In the genomic region with DNA sequence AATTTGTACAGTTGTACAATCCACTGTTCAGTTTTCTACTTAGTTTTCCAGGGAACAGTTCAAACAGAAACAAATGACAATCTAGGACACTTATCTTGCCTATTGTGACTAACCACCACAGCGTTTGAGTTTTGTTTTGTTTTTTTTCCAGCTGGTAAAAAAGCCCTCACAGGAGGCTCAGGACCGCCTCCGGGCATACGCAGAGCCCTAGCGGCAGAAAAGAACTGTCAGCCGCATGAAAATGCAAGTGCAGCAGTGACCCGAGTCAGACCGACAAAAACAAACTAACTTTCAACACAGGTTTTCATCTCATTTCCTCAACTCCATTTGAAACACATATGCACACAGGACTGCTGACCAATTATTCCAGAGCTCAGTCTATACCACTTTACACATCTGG, we compare ENCODE assay signal across 15 cellular contexts.
DNase-seq lines count a peak whose midpoint lies in the region; ATAC-seq and TF ChIP-seq lines count a peak whose summit lies in the region.
"Had no signal": no experiment of that assay in that cellular context is flagged by ENCODE, and none has a peak within 500 bp of the region (broad histone marks: within the 10 kb centered on the region; RNA-seq: fewer than 3 reads in every experiment).

No MANE protein-coding gene starts in this region.

- H3K36me3 ChIP-seq in breast epithelium (no peaks in the 10 kb centered on the region), adipocyte (ENCODE audit: control insufficient read depth, insufficient read depth, low read length, severe bottlenecking) (no peaks in the 10 kb centered on the region), upper lobe of right lung (no peaks in the 10 kb centered on the region)
- H3K36me3 ChIP-seq: suprapubic skin had no signal

- H3K27ac Mint-ChIP-seq in MCF 10A (ENCODE audit: low read depth, unreplicated experiment): no peak overlapping the region
- H3K27ac Mint-ChIP-seq in activated T-helper 2 cell treated with anti-CD3 and anti-CD28 coated beads, Interferon-gamma antibody, Interleukin-2, Interleukin-4, amounts not matched to agents 10 μg/mL and 5 μg/mL and 100 μg/mL, durations not matched to agents 14 hours and 24 hours and 36 hours: no peak overlapping the region
- H3K27ac Mint-ChIP-seq: B cell had no signal

- no peak for DNase-seq in breast epithelium (ENCODE audit: low spot score in 2 of 2)
- no peak for DNase-seq in MCF 10A (ENCODE audit: unreplicated experiment)
- peak; percentile 79 for DNase-seq in adipocyte (ENCODE audit: low read depth)
- DNase-seq in iris pigment epithelial cell (ENCODE audit: low read depth): peak; percentile 20
- DNase-seq in upper lobe of right lung: no peak
- no peak for DNase-seq in activated CD4-positive, alpha-beta T cell treated with anti-CD3 and anti-CD28 coated beads, Interleukin-2, amount 50 U/mL, for 1 hour
- no peak for DNase-seq in activated T-helper 2 cell treated with anti-CD3 and anti-CD28 coated beads, Interferon-gamma antibody, Interleukin-2, Interleukin-4, amounts not matched to agents 10 μg/mL and 5 μg/mL and 100 μg/mL, durations not matched to agents 14 hours and 24 hours and 36 hours (ENCODE audit: low spot score)
- DNase-seq in activated CD8-positive, alpha-beta memory T cell treated with anti-CD3 and anti-CD28 coated beads, Interleukin-2, amount 50 U/mL, for 48 hours: no peak
- DNase-seq: activated T-cell treated with anti-CD3 and anti-CD28 coated beads, Interleukin-2, amount 50 U/mL, for 48 hours; cerebellar nuclear complex; NCI-H187 treated with DMSO at 0.1 percent for 48 hours; psoas muscle had no signal

- no peaks in the 10 kb centered on the region for H3K36me3 Mint-ChIP-seq in MCF 10A (ENCODE audit: insufficient read depth, unreplicated experiment)
- no peaks in the 10 kb centered on the region for H3K36me3 Mint-ChIP-seq in activated T-helper 2 cell treated with anti-CD3 and anti-CD28 coated beads, Interferon-gamma antibody, Interleukin-2, Interleukin-4, amounts not matched to agents 10 μg/mL and 5 μg/mL and 100 μg/mL, durations not matched to agents 14 hours and 24 hours and 36 hours (ENCODE audit: low read depth)

- H3K27me3 ChIP-seq in breast epithelium (no peaks in the 10 kb centered on the region), adipocyte (replicated peaks; ENCODE audit: control insufficient read depth, insufficient read depth, low read length) (no peaks in the 10 kb centered on the region), upper lobe of right lung (no peaks in the 10 kb centered on the region)
- H3K27me3 ChIP-seq: suprapubic skin had no signal

- H3K9me3 ChIP-seq in breast epithelium (no peaks in the 10 kb centered on the region), adipocyte (ENCODE audit: control insufficient read depth, low read length) (no peaks in the 10 kb centered on the region), upper lobe of right lung (no peaks in the 10 kb centered on the region)
- H3K9me3 ChIP-seq: psoas muscle, suprapubic skin had no signal

- CTCF ChIA-PET in MCF 10A (lab: Yijun Ruan, JAX): interaction anchor here (0.5 to 8.1 kb wide), 16 partner anchors 22 to 960 kb away, joined by 3 to 145 read pairs (median 4); partner anchors contain the start of gene RALB

- H3K9me3 Mint-ChIP-seq in MCF 10A (ENCODE audit: unreplicated experiment): no peaks in the 10 kb centered on the region
- H3K9me3 Mint-ChIP-seq in activated T-helper 2 cell treated with anti-CD3 and anti-CD28 coated beads, Interferon-gamma antibody, Interleukin-2, Interleukin-4, amounts not matched to agents 10 μg/mL and 5 μg/mL and 100 μg/mL, durations not matched to agents 14 hours and 24 hours and 36 hours: no peaks in the 10 kb centered on the region

- no peak overlapping the region for H3K4me3 Mint-ChIP-seq in MCF 10A (ENCODE audit: unreplicated experiment)
- no peak overlapping the region for H3K4me3 Mint-ChIP-seq in activated T-helper 2 cell treated with anti-CD3 and anti-CD28 coated beads, Interferon-gamma antibody, Interleukin-2, Interleukin-4, amounts not matched to agents 10 μg/mL and 5 μg/mL and 100 μg/mL, durations not matched to agents 14 hours and 24 hours and 36 hours (ENCODE audit: low read depth)
- H3K4me3 Mint-ChIP-seq: B cell had no signal

- peak; percentile 16 for ATAC-seq in upper lobe of right lung
- ATAC-seq: psoas muscle had no signal

- BruUV-seq in MCF 10A (replicated peaks; lab: Mats Ljungman, UMichigan): no TSS peak

- intact Hi-C loops in breast epithelium (cut with DNase I; ENCODE audit: low total_unique reads): no loop called here
- intact Hi-C loops in MCF 10A (cut with micrococcal nuclease): loop anchor here (5.0 kb wide), 1 partner anchor 265 kb away; no protein-coding TSS in a partner anchor
- intact Hi-C loops in upper lobe of right lung (cut with DNase I): no loop called here
- intact Hi-C loops in activated T-helper 2 cell treated with anti-CD3 and anti-CD28 coated beads, Interferon-gamma antibody, Interleukin-2, Interleukin-4, amounts not matched to agents 10 μg/mL and 5 μg/mL and 100 μg/mL, durations not matched to agents 14 hours and 24 hours and 36 hours (cut with micrococcal nuclease): no loop called here

- no peak for TF ChIP-seq POLR2A in breast epithelium (IDR thresholded peaks at IDR 0.05)

- POLR2A ChIA-PET in MCF 10A (lab: Yijun Ruan, JAX): no interaction called here

- TF ChIP-seq CTCF in breast epithelium (IDR thresholded peaks at IDR 0.05) (no peak), MCF 10A (IDR thresholded peaks at IDR 0.05; ENCODE audit: unreplicated experiment) (no peak), upper lobe of right lung (IDR thresholded peaks at IDR 0.05) (peak; percentile 10)

- H3K27ac ChIP-seq in breast epithelium (peak overlapping the region; percentile 5 to 44), upper lobe of right lung (no peak overlapping the region)
- H3K27ac ChIP-seq: psoas muscle, suprapubic skin had no signal

- no peaks in the 10 kb centered on the region for H3K4me1 Mint-ChIP-seq in MCF 10A (ENCODE audit: insufficient read depth, unreplicated experiment)
- H3K4me1 Mint-ChIP-seq in activated T-helper 2 cell treated with anti-CD3 and anti-CD28 coated beads, Interferon-gamma antibody, Interleukin-2, Interleukin-4, amounts not matched to agents 10 μg/mL and 5 μg/mL and 100 μg/mL, durations not matched to agents 14 hours and 24 hours and 36 hours (ENCODE audit: low read depth): no peaks in the 10 kb centered on the region

- H3K4me3 ChIP-seq in breast epithelium: no peak overlapping the region
- no peak overlapping the region for H3K4me3 ChIP-seq in adipocyte (ENCODE audit: low read length)
- no peak overlapping the region for H3K4me3 ChIP-seq in upper lobe of right lung
- H3K4me3 ChIP-seq: lung, psoas muscle, suprapubic skin had no signal

- no peak overlapping the region for H3K9ac ChIP-seq in adipocyte (ENCODE audit: low read length)

- no peaks in the 10 kb centered on the region for H3K27me3 Mint-ChIP-seq in MCF 10A (ENCODE audit: insufficient read depth, unreplicated experiment)
- H3K27me3 Mint-ChIP-seq in activated T-helper 2 cell treated with anti-CD3 and anti-CD28 coated beads, Interferon-gamma antibody, Interleukin-2, Interleukin-4, amounts not matched to agents 10 μg/mL and 5 μg/mL and 100 μg/mL, durations not matched to agents 14 hours and 24 hours and 36 hours (ENCODE audit: low read depth): no peaks in the 10 kb centered on the region
- H3K27me3 Mint-ChIP-seq: B cell had no signal

- no peaks in the 10 kb centered on the region for H3K4me1 ChIP-seq in breast epithelium
- H3K4me1 ChIP-seq in adipocyte (ENCODE audit: control insufficient read depth, insufficient read depth, low read length): peaks cover 17% of the 10 kb centered on the region
- H3K4me1 ChIP-seq in upper lobe of right lung: peaks cover 6% of the 10 kb centered on the region
- H3K4me1 ChIP-seq: suprapubic skin had no signal

Comparison
In these comparisons a context has a peak if more than half of its experiments do, and no peak if none do; other contexts are left out.
1. DNase-seq: peak in adipocyte (single experiment) and iris pigment epithelial cell (single experiment); none in breast epithelium (0 of 2), MCF 10A (single experiment), upper lobe of right lung (single experiment), activated CD4-positive, alpha-beta T cell treated with anti-CD3 and anti-CD28 coated beads, Interleukin-2, amount 50 U/mL, for 1 hour (single experiment), activated T-helper 2 cell treated with anti-CD3 and anti-CD28 coated beads, Interferon-gamma antibody, Interleukin-2, Interleukin-4, amounts not matched to agents 10 μg/mL and 5 μg/mL and 100 μg/mL, durations not matched to agents 14 hours and 24 hours and 36 hours (single experiment) and activated CD8-positive, alpha-beta memory T cell treated with anti-CD3 and anti-CD28 coated beads, Interleukin-2, amount 50 U/mL, for 48 hours (single experiment).